9 cellular contexts compared by ENCODE assay signal in the genomic region with DNA sequence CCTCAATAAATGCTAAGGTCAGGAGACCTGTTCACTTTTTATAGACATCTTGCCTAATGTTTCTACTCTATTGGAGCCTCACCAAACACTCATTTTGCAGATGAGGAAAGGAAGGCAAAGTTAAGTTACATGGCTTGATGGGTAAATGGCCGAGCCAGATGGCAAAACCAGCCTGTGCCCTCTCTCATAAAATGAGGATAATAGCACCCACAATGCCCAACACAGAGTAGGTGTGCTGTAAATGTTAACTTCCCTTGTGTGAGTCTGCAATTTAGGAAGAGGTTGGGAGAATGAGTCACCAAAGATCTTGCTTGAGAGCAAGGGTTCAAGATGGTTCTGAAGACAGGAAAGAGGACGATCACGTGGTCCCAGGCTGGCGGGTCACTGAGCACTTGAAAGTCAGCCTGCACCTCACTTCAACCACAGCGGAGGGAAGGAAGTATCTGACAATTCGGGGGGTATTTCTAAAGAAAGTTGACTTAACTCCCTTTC. TPM values are rescaled to one million over a fixed set of nuclear protein-coding genes. Genes with fewer than 3 reads are reported as not detected.
A peak's percentile ranks its signal among the peaks of the same experiment; 100 is the strongest.
DNase-seq lines count a peak whose midpoint lies in the region; ATAC-seq and TF ChIP-seq lines count a peak whose summit lies in the region.
"Had no signal": no experiment of that assay in that cellular context is flagged by ENCODE, and none has a peak within 500 bp of the region (broad histone marks: within the 10 kb centered on the region; RNA-seq: fewer than 3 reads in every experiment).

No MANE protein-coding gene starts in this region.

- H3K27me3 ChIP-seq in thyroid gland, result no peaks in the 10 kb centered on the region

- intact Hi-C loops in mucosa of descending colon (cut with DNase I, micrococcal nuclease) (no loop called here), thyroid gland (cut with DNase I) (no loop called here)

- TF ChIP-seq POLR2A in thyroid gland (IDR thresholded peaks at IDR 0.05), result no peak

- H3K9me3 ChIP-seq in mucosa of descending colon, result no peaks in the 10 kb centered on the region
- no peaks in the 10 kb centered on the region for H3K9me3 ChIP-seq in thyroid gland

- H3K27ac ChIP-seq in thyroid gland (peak overlapping the region; percentile 83 to 91 (median 88)), RWPE1 (no peak overlapping the region)
- H3K27ac ChIP-seq: 22Rv1 had no signal

- no peak for TF ChIP-seq CTCF in mucosa of descending colon (IDR thresholded peaks at IDR 0.05)
- TF ChIP-seq CTCF in thyroid gland (IDR thresholded peaks at IDR 0.05), result no peak
- TF ChIP-seq CTCF in RWPE1 (conservative IDR thresholded peaks at IDR 0.05; ENCODE audit: low read depth), result no peak

- ATAC-seq in mucosa of descending colon, result peak; percentile 25

- WGBS in thyroid gland, 2 donors, result 32 to 40% methylated on average over 6 of the region's 6 CpGs

- POLR2A ChIA-PET in RWPE1 (lab: Yijun Ruan, JAX; ENCODE audit: low non-redundant PET), result interaction anchor here (0.7 kb wide), 1 partner anchor 43 kb away, joined by 3 read pairs; no protein-coding TSS in a partner anchor

- DNase-seq in DMS 273 (lab: John Stamatoyannopoulos, UW; ENCODE audit: unreplicated experiment), result peak; percentile 24
- DNase-seq in DMS 273 treated with DMSO at 0.1 percent for 48 hours (lab: John Stamatoyannopoulos, UW), result no peak
- DNase-seq in activated T-cell treated with anti-CD3 and anti-CD28 coated beads for 4 hours, result peak; percentile 22
- peak in 2 of 3 donors; percentile 53 to 79 for DNase-seq in mucosa of descending colon
- DNase-seq in thyroid gland, result peak in 1 of 2 donors; percentile 50
- DNase-seq in NCI-H1048 (lab: John Stamatoyannopoulos, UW), result no peak
- no peak for DNase-seq in DMS153 treated with DMSO at 0.1 percent for 48 hours (lab: John Stamatoyannopoulos, UW; ENCODE audit: unreplicated experiment)
- no peak for DNase-seq in RWPE1 (ENCODE audit: low spot score)

- peaks cover 25% of the 10 kb centered on the region for H3K4me1 ChIP-seq in mucosa of descending colon (ENCODE audit: low read depth)
- peaks cover 63% of the 10 kb centered on the region in 2 donors for H3K4me1 ChIP-seq in thyroid gland

- H3K36me3 ChIP-seq in mucosa of descending colon (ENCODE audit: low read depth) (no peaks in the 10 kb centered on the region), thyroid gland (no peaks in the 10 kb centered on the region)

- H3K4me3 ChIP-seq in mucosa of descending colon (no peak overlapping the region), thyroid gland (replicated peaks in 1 of 3) (no peak overlapping the region)

- CTCF ChIA-PET in RWPE1 (lab: Yijun Ruan, JAX), result interaction anchor here (0.6 kb wide), 1 partner anchor 23 kb away, joined by 3 read pairs; no protein-coding TSS in a partner anchor

RNA-seq across cellular contexts. Expression of a gene that starts 3.3 kb away (rescaled TPM):
- 10 to 100 TPM; 33.6 to 69.8 (median 42.7) TPM for total RNA-seq in mucosa of descending colon
- 10 to 100 TPM in 3 of 4 donors, 1 to 10 TPM in 1; 9.2 to 14.3 (median 13.0) TPM for total RNA-seq in thyroid gland

Comparison
In these comparisons a context has a peak if more than half of its experiments do, and no peak if none do; other contexts are left out.
1. DNase-seq: peak in DMS 273 (single experiment), activated T-cell treated with anti-CD3 and anti-CD28 coated beads for 4 hours (single experiment) and mucosa of descending colon (2 of 3); none in DMS 273 treated with DMSO at 0.1 percent for 48 hours (single experiment), NCI-H1048 (single experiment), DMS153 treated with DMSO at 0.1 percent for 48 hours (single experiment) and RWPE1 (single experiment).